Comparison of ENCODE assay signal across 7 cellular contexts in genomic region chr2:146547236-146547635, GRCh38.
"Had no signal": no experiment of that assay in that cellular context is flagged by ENCODE, and none has a peak within 500 bp of the region (broad histone marks: within the 10 kb centered on the region; RNA-seq: fewer than 3 reads in every experiment).

No MANE protein-coding gene starts in this region.

- DNase-seq: GM23248, GOT3, H9, HCEC 1CT, IMR-90 had no signal

- H3K4me3 Mint-ChIP-seq: H9 had no signal

- H3K27ac ChIP-seq: GM23248, HL-60 had no signal

- H3K4me3 ChIP-seq: GM23248, K562 had no signal

- H3K9ac ChIP-seq: GM23248 had no signal
